ENCODE assay signal across 8 cellular contexts in genomic region chr10:43683451-43684197, GRCh38. TPM values are rescaled to one million over a fixed set of nuclear protein-coding genes. Genes with fewer than 3 reads are reported as not detected.
A peak's percentile ranks its signal among the peaks of the same experiment; 100 is the strongest.
DNase-seq lines count a peak whose midpoint lies in the region; ATAC-seq and TF ChIP-seq lines count a peak whose summit lies in the region.

No MANE protein-coding gene starts in this region.

- intact Hi-C loops in sciatic nerve (cut with DNase I), result loop anchor here (10.0 kb wide), 1 partner anchor 361 kb away; no protein-coding TSS in a partner anchor

- no peak overlapping the region for H3K4me3 ChIP-seq in fibroblast of pulmonary artery (replicated peaks; ENCODE audit: low read depth, low read length)

- DNase-seq in stimulated activated CD4-positive, alpha-beta T cell treated with anti-CD3 and anti-CD28 coated beads, Interleukin-15, amount 100 ng/mL, for 24 hours, result peak; percentile 42
- DNase-seq in stimulated activated CD4-positive, alpha-beta T cell treated with anti-CD3 and anti-CD28 coated beads, Interleukin-4, amount 100 ng/mL, for 4 hours, result no peak
- DNase-seq in RKO (ENCODE audit: low spot score) (peak; percentile 17), fibroblast of pulmonary artery (ENCODE audit: low read depth) (peak; percentile 13), sciatic nerve (ENCODE audit: low spot score) (no peak), DMS79 treated with DMSO at 0.1 percent for 48 hours (lab: John Stamatoyannopoulos, UW) (no peak), glomerular visceral epithelial cell (ENCODE audit: extremely low spot score) (no peak)

- no peak for ATAC-seq in sciatic nerve
- ATAC-seq in GM18909 (IDR thresholded peaks at IDR 0.05; ENCODE audit: poor library complexity, unreplicated experiment), result no peak

- TF ChIP-seq CTCF in fibroblast of pulmonary artery (IDR thresholded peaks at IDR 0.05; ENCODE audit: low read length, missing control alignments), result peak; percentile 51

RNA-seq across cellular contexts. Expression of gene ZNF32, which starts 34.9 kb away (rescaled TPM):
- total RNA-seq in sciatic nerve, result 41.1 TPM

Comparison
In these comparisons a context has a peak if more than half of its experiments do, and no peak if none do; other contexts are left out.
1. DNase-seq: peak in stimulated activated CD4-positive, alpha-beta T cell treated with anti-CD3 and anti-CD28 coated beads, Interleukin-15, amount 100 ng/mL, for 24 hours (single experiment), RKO (single experiment) and fibroblast of pulmonary artery (single experiment); none in stimulated activated CD4-positive, alpha-beta T cell treated with anti-CD3 and anti-CD28 coated beads, Interleukin-4, amount 100 ng/mL, for 4 hours (0 of 2), sciatic nerve (single experiment), DMS79 treated with DMSO at 0.1 percent for 48 hours (single experiment) and glomerular visceral epithelial cell (single experiment).